12 cellular contexts compared by ENCODE assay signal in genomic region chr9:116504893-116505480, GRCh38.
DNase-seq lines count a peak whose midpoint lies in the region; ATAC-seq, FAIRE-seq and TF ChIP-seq lines count a peak whose summit lies in the region.
"Had no signal": no experiment of that assay in that cellular context is flagged by ENCODE, and none has a peak within 500 bp of the region (broad histone marks: within the 10 kb centered on the region; RNA-seq: fewer than 3 reads in every experiment).

No MANE protein-coding gene starts in this region.

- no peak for FAIRE-seq in HepG2 (lab: Jason Lieb, UNC)

- no peak overlapping the region for H3K4me2 ChIP-seq in HepG2 (ENCODE audit: low read depth, low read length)
- H3K4me2 ChIP-seq: hepatocyte had no signal

- ATAC-seq in GM19023 (IDR thresholded peaks at IDR 0.05; ENCODE audit: unreplicated experiment) (peak; percentile 95), GM21786 (IDR thresholded peaks at IDR 0.05; ENCODE audit: unreplicated experiment) (peak; percentile 96), HG03342 (IDR thresholded peaks at IDR 0.05; ENCODE audit: unreplicated experiment) (peak; percentile 96), HepG2 (no peak)
- no peak for ATAC-seq in natural killer cell treated with Interleukin-12 subunit alpha and Interleukin-12 subunit beta and Interleukin-15 and Interleukin-18, amount 100 ng/mL, for 72 hours

- H3K27me3 Mint-ChIP-seq in natural killer cell treated with Interleukin-12 subunit alpha and Interleukin-12 subunit beta and Interleukin-15 and Interleukin-18, amount 100 ng/mL, for 72 hours = no peaks in the 10 kb centered on the region
- H3K27me3 Mint-ChIP-seq: activated naive CD8-positive, alpha-beta T cell had no signal

- in situ Hi-C loops in HepG2 (cut with HindIII; ENCODE audit: extremely low pct_ligation_motif_present, low pct_unique_long_range_greater_than_20kb) = no loop called here

- H3K36me3 ChIP-seq in HepG2 (replicated peaks in 1 of 2; ENCODE audit: control insufficient read depth in 1 of 2, insufficient read depth in 2 of 2, low read length in 2 of 2) = no peaks in the 10 kb centered on the region

- no TSS peak for BruUV-seq in HepG2 (replicated peaks; lab: Mats Ljungman, UMichigan)

- DNase-seq in HepG2 (ENCODE audit: low spot score) (peak; percentile 23), NCI-H2081 treated with DMSO at 0.1 percent for 48 hours (lab: John Stamatoyannopoulos, UW) (no peak)
- DNase-seq in stimulated activated naive CD4-positive, alpha-beta T cell treated with Interleukin-2 at 50 U/mL for 16 hours (lab: John Stamatoyannopoulos, UW) = no peak
- DNase-seq in activated CD4-positive, alpha-beta T cell treated with anti-CD3 and anti-CD28 coated beads, Interleukin-2, amount 50 U/mL, for 4 hours = no peak
- DNase-seq in natural killer cell treated with Interleukin-12 subunit alpha and Interleukin-12 subunit beta and Interleukin-15 and Interleukin-18, amount 100 ng/mL, for 72 hours (ENCODE audit: low spot score) = no peak
- DNase-seq: HCEC 1CT, NCI-H1092 treated with DMSO at 0.1 percent for 48 hours had no signal

- intact Hi-C loops in HepG2 (cut with micrococcal nuclease; ENCODE audit: unreplicated experiment) = no loop called here

- no peak for TF ChIP-seq CTCF in HepG2 (CRISPR knock-in tag; IDR thresholded peaks at IDR 0.05)

- H4K20me1 ChIP-seq in HepG2 (ENCODE audit: insufficient read depth, low read length) = no peaks in the 10 kb centered on the region

- no peaks in the 10 kb centered on the region for H3K79me2 ChIP-seq in HepG2 (ENCODE audit: insufficient read depth, low read length)
- H3K79me2 ChIP-seq: hepatocyte had no signal

- TF ChIP-seq EP300 in HepG2 (IDR thresholded peaks at IDR 0.05; ENCODE audit: low read depth in 2 of 2, low read length in 2 of 2) (no peak), HepG2 (CRISPR knock-in tag; IDR thresholded peaks at IDR 0.05; ENCODE audit: borderline replicate concordance) (no peak)

- TF ChIP-seq POLR2A in HepG2 (IDR thresholded peaks at IDR 0.05; ENCODE audit: insufficient read depth in 1 of 2, low read depth in 2 of 2, low read length in 2 of 2) = no peak

- no peak overlapping the region for H3K4me3 ChIP-seq in HepG2 (replicated peaks in 1 of 3; ENCODE audit: insufficient read depth in 1 of 3, low read depth in 2 of 3, low read length in 3 of 3)
- H3K4me3 ChIP-seq: hepatocyte had no signal

- H3K9me3 ChIP-seq in HepG2 (ENCODE audit: low read length) = no peaks in the 10 kb centered on the region

- H3K9ac ChIP-seq in HepG2 (ENCODE audit: insufficient read depth, low read depth, low read length) = no peak overlapping the region

- no peaks in the 10 kb centered on the region for H3K27me3 ChIP-seq in HepG2 (ENCODE audit: control insufficient read depth in 1 of 2, insufficient read depth in 2 of 2, low read length in 2 of 2)
- H3K27me3 ChIP-seq: hepatocyte had no signal

- CTCF ChIA-PET in HepG2 (lab: Yijun Ruan, JAX; ENCODE audit: low intra/inter-chr PET ratio, low total read pairs) = no interaction called here

- POLR2A ChIA-PET in HepG2 (lab: Yijun Ruan, JAX) = no interaction called here

- H3K4me3 Mint-ChIP-seq in natural killer cell treated with Interleukin-12 subunit alpha and Interleukin-12 subunit beta and Interleukin-15 and Interleukin-18, amount 100 ng/mL, for 72 hours = no peak overlapping the region
- H3K4me3 Mint-ChIP-seq: activated naive CD8-positive, alpha-beta T cell had no signal

- TF ChIP-seq RAD21 in HepG2 (CRISPR knock-in tag; IDR thresholded peaks at IDR 0.05) = no peak

- no peak overlapping the region for H3K27ac ChIP-seq in HepG2 (ENCODE audit: extremely low read length, insufficient read depth, low read length)
- H3K27ac ChIP-seq: hepatocyte had no signal

- no peak overlapping the region for H3K27ac Mint-ChIP-seq in natural killer cell treated with Interleukin-12 subunit alpha and Interleukin-12 subunit beta and Interleukin-15 and Interleukin-18, amount 100 ng/mL, for 72 hours
- H3K27ac Mint-ChIP-seq: activated naive CD8-positive, alpha-beta T cell had no signal

- H3K4me1 Mint-ChIP-seq in natural killer cell treated with Interleukin-12 subunit alpha and Interleukin-12 subunit beta and Interleukin-15 and Interleukin-18, amount 100 ng/mL, for 72 hours (ENCODE audit: low read depth in 2 of 2) = no peaks in the 10 kb centered on the region

- H3K4me1 ChIP-seq in HepG2 (ENCODE audit: insufficient read depth, low read length) = peaks cover 17% of the 10 kb centered on the region

- peaks cover 15% of the 10 kb centered on the region for H3K9me3 Mint-ChIP-seq in natural killer cell treated with Interleukin-12 subunit alpha and Interleukin-12 subunit beta and Interleukin-15 and Interleukin-18, amount 100 ng/mL, for 72 hours

- peaks cover 5% of the 10 kb centered on the region for H3K36me3 Mint-ChIP-seq in natural killer cell treated with Interleukin-12 subunit alpha and Interleukin-12 subunit beta and Interleukin-15 and Interleukin-18, amount 100 ng/mL, for 72 hours

- WGBS in HepG2 (ENCODE audit: low lambda C conversion rate) = 91% methylated on average over 5 of the region's 5 CpGs

- no peak overlapping the region for H2AFZ ChIP-seq in HepG2 (ENCODE audit: low read length)
- H2AFZ ChIP-seq: hepatocyte had no signal

TF ChIP-seq in HepG2, 621 proteins besides CTCF, POLR2A, EP300 and RAD21:
- TF ChIP-seq HNF4A (CRISPR knock-in tag; IDR thresholded peaks at IDR 0.05) = peak; percentile 23; the same call in 1 of the 2 replicates
- no peak for TF ChIP-seq ELF4 (CRISPR knock-in tag; IDR thresholded peaks at IDR 0.05; ENCODE audit: borderline replicate concordance)
- TF ChIP-seq ASH2L (IDR thresholded peaks at IDR 0.05; ENCODE audit: insufficient read length, low read depth, low read length) = no peak
- TF ChIP-seq CEBPG (CRISPR knock-in tag; IDR thresholded peaks at IDR 0.05) = peak; percentile 86
- 0 out of 2 replicates have a peak, but pooled peaks have one; percentile 10 for TF ChIP-seq ARID5B (CRISPR knock-in tag; IDR thresholded peaks at IDR 0.05)
- TF ChIP-seq NR2F6 (IDR thresholded peaks at IDR 0.05) = peak; percentile 41; the same call in 1 of the 2 replicates
- TF ChIP-seq NR2F6 (CRISPR knock-in tag; IDR thresholded peaks at IDR 0.05) = no peak
- no peak for TF ChIP-seq KMT2A (CRISPR knock-in tag; IDR thresholded peaks at IDR 0.05)
- TF ChIP-seq CEBPB (IDR thresholded peaks at IDR 0.05; ENCODE audit: borderline replicate concordance, low read depth, low read length) = peak; percentile 94
- TF ChIP-seq ZNF850 (CRISPR knock-in tag; conservative IDR thresholded peaks at IDR 0.05) = no peak
- no peak for TF ChIP-seq CC2D1A (CRISPR knock-in tag; IDR thresholded peaks at IDR 0.05)
- TF ChIP-seq ZFP36L1 (CRISPR knock-in tag; IDR thresholded peaks at IDR 0.05) = no peak
- TF ChIP-seq ONECUT2 (CRISPR knock-in tag; IDR thresholded peaks at IDR 0.05) = no peak
- no peak for TF ChIP-seq HMG20B (CRISPR knock-in tag; conservative IDR thresholded peaks at IDR 0.05)
- TF ChIP-seq ZNF496 (CRISPR knock-in tag; IDR thresholded peaks at IDR 0.05; ENCODE audit: insufficient replicate concordance) = no peak
TF ChIP-seq in HepG2: peak in this region for 5.

Comparison
In these comparisons a context has a peak if more than half of its experiments do, and no peak if none do; other contexts are left out.
1. ATAC-seq: peak in GM19023 (single experiment), GM21786 (single experiment) and HG03342 (single experiment); none in HepG2 (single experiment) and natural killer cell treated with Interleukin-12 subunit alpha and Interleukin-12 subunit beta and Interleukin-15 and Interleukin-18, amount 100 ng/mL, for 72 hours (0 of 2).